1 cellular context compared by ENCODE assay signal in genomic region chr11:64539711-64540420, GRCh38.
TF ChIP-seq lines count a peak whose summit lies in the region.

No MANE protein-coding gene starts in this region.

TF ChIP-seq in GM23338, 12 proteins besides CTCF, POLR2A, EP300 and RAD21 (continued from another document):
- TF ChIP-seq ZNF462 (CRISPR knock-in tag; IDR thresholded peaks at IDR 0.05) (no peak), REST (IDR thresholded peaks at IDR 0.05; ENCODE audit: unreplicated experiment) (no peak), EZH2 (IDR thresholded peaks at IDR 0.05; ENCODE audit: low read depth, unreplicated experiment) (no peak)
